ENCODE assay signal across 8 cellular contexts in the genomic region with DNA sequence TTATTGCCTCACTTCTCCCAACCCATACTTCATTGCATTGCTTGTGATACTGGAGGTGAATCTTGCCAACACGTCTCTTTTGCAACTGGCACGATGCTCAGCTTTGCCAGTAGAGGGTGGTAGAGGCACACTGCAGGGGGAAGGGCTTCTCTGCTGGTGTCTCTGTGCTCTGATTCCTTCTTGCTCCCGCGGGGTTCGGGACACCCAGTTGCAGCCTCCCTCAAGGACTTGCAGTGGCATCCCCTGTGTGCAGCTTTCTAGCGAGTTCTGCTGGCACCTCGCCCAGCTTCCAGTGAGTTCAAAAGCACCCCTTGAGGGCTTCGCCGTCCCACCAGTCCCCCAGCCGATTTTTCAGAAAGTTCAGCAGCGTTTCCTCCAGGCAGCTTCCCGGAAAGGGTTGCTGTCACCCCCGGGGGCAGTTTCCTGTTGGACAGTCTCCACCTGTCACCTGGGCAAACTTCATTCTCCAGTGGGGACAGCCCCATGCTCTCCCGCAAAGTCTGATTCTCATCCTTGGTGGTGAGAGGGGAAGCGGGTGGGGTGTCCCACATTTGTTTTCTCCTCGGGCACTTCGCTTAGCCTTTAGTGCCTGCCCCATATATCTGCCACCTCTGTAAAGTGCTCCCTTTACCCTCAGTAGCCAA. TPM values are rescaled to one million over a fixed set of nuclear protein-coding genes. Genes with fewer than 3 reads are reported as not detected.
DNase-seq lines count a peak whose midpoint lies in the region; ATAC-seq and TF ChIP-seq lines count a peak whose summit lies in the region.

No MANE protein-coding gene starts in this region.

- POLR2A ChIA-PET in CD4-positive, alpha-beta T cell (lab: Charles Lee), result interaction anchor here (1.2 to 2.2 kb wide), 5 partner anchors 20 to 659 kb away, joined by 3 to 17 read pairs (median 4); no protein-coding TSS in a partner anchor

- H3K27ac ChIP-seq in CD4-positive, alpha-beta T cell (ENCODE audit: low read depth, low read length), result no peak overlapping the region
- H3K27ac ChIP-seq in esophagus muscularis mucosa (replicated peaks in 1 of 4), result no peak overlapping the region

- H3K36me3 ChIP-seq in NT2/D1 (ENCODE audit: insufficient read depth, insufficient read length, low read length), result no peaks in the 10 kb centered on the region
- no peaks in the 10 kb centered on the region for H3K36me3 ChIP-seq in esophagus muscularis mucosa

- TF ChIP-seq CTCF in CD4-positive, alpha-beta T cell (IDR thresholded peaks at IDR 0.05), result peak; percentile 90
- TF ChIP-seq CTCF in esophagus muscularis mucosa (IDR thresholded peaks at IDR 0.05) (peak; percentile 65 to 77 (median 72)), nephron (IDR thresholded peaks at IDR 0.05; ENCODE audit: unreplicated experiment in 3 of 3) (peak; percentile 70 to 80 (median 78))

- H3K4me1 Mint-ChIP-seq in CD4-positive, alpha-beta T cell (ENCODE audit: low read depth), result peaks cover 24% of the 10 kb centered on the region
- H3K4me1 Mint-ChIP-seq in nephron, result no peaks in the 10 kb centered on the region
- peaks cover 20% of the 10 kb centered on the region for H3K4me1 Mint-ChIP-seq in stimulated activated naive CD8-positive, alpha-beta T cell treated with anti-CD3 and anti-CD28 coated beads, Interleukin-15, Interleukin-2, amounts not matched to agents 100 ng/mL and 50 ng/mL, for 24 hours (ENCODE audit: low read depth)

- no peak for TF ChIP-seq POLR2A in esophagus muscularis mucosa (IDR thresholded peaks at IDR 0.05; ENCODE audit: low read depth)

- H3K27me3 ChIP-seq in CD4-positive, alpha-beta T cell (ENCODE audit: control insufficient read depth, insufficient read depth, low read length), result peaks cover 11% of the 10 kb centered on the region
- H3K27me3 ChIP-seq in NT2/D1 (ENCODE audit: insufficient read depth, insufficient read length) (peaks cover 10% of the 10 kb centered on the region), esophagus muscularis mucosa (peaks cover 0 to 51% (median 2%) of the 10 kb centered on the region in 4 donors)

- CTCF ChIA-PET in CD4-positive, alpha-beta T cell (lab: Charles Lee), result interaction anchor here (0.7 to 2.9 kb wide), 10 partner anchors 10 to 409 kb away, joined by 3 to 14 read pairs (median 4); no protein-coding TSS in a partner anchor

- no peak for TF ChIP-seq EP300 in esophagus muscularis mucosa (IDR thresholded peaks at IDR 0.05)

- H3K4me3 ChIP-seq in NT2/D1 (ENCODE audit: insufficient read length, low read depth) (no peak overlapping the region), esophagus muscularis mucosa (peak overlapping the region in 2 of 4 donors; percentile 22 to 25)

- H3K27ac Mint-ChIP-seq in CD4-positive, alpha-beta T cell, result peak overlapping the region; percentile 61
- H3K27ac Mint-ChIP-seq in nephron, result no peak overlapping the region
- H3K27ac Mint-ChIP-seq in stimulated activated naive CD8-positive, alpha-beta T cell treated with anti-CD3 and anti-CD28 coated beads, Interleukin-15, Interleukin-2, amounts not matched to agents 100 ng/mL and 50 ng/mL, for 24 hours, result peak overlapping the region; percentile 45

- H3K9ac ChIP-seq in NT2/D1 (ENCODE audit: insufficient read length, low read depth), result no peak overlapping the region

- intact Hi-C loops in CD4-positive, alpha-beta T cell (cut with DNase I, micrococcal nuclease), result loop anchor here (1.0 to 10.0 kb wide), 10 partner anchors 124 to 1802 kb away; no protein-coding TSS in a partner anchor
- intact Hi-C loops in esophagus muscularis mucosa (cut with DNase I), result no loop called here

- no peaks in the 10 kb centered on the region for H3K36me3 Mint-ChIP-seq in CD4-positive, alpha-beta T cell (ENCODE audit: low read depth)
- no peaks in the 10 kb centered on the region for H3K36me3 Mint-ChIP-seq in nephron (ENCODE audit: low read depth)
- no peaks in the 10 kb centered on the region for H3K36me3 Mint-ChIP-seq in stimulated activated naive CD8-positive, alpha-beta T cell treated with anti-CD3 and anti-CD28 coated beads, Interleukin-15, Interleukin-2, amounts not matched to agents 100 ng/mL and 50 ng/mL, for 24 hours (ENCODE audit: low read depth)

- WGBS in esophagus muscularis mucosa, result 20% methylated on average over 10 of the region's 17 CpGs

- no peaks in the 10 kb centered on the region for H3K9me3 ChIP-seq in CD4-positive, alpha-beta T cell (ENCODE audit: control insufficient read depth, low read length)
- no peaks in the 10 kb centered on the region for H3K9me3 ChIP-seq in NT2/D1 (ENCODE audit: insufficient read depth, low read length)
- no peaks in the 10 kb centered on the region for H3K9me3 ChIP-seq in esophagus muscularis mucosa

- ATAC-seq in CD4-positive, alpha-beta T cell (ENCODE audit: poor library complexity), result peak; percentile 90
- peak; percentile 67 for ATAC-seq in GM19438 (IDR thresholded peaks at IDR 0.05; ENCODE audit: low read depth, unreplicated experiment)

- H3K27me3 Mint-ChIP-seq in CD4-positive, alpha-beta T cell, result peaks cover 15% of the 10 kb centered on the region
- H3K27me3 Mint-ChIP-seq in nephron (ENCODE audit: low read depth), result peaks cover 56% of the 10 kb centered on the region
- H3K27me3 Mint-ChIP-seq in stimulated activated naive CD8-positive, alpha-beta T cell treated with anti-CD3 and anti-CD28 coated beads, Interleukin-15, Interleukin-2, amounts not matched to agents 100 ng/mL and 50 ng/mL, for 24 hours, result peaks cover 7% of the 10 kb centered on the region

- no peaks in the 10 kb centered on the region for H3K4me1 ChIP-seq in NT2/D1 (ENCODE audit: insufficient read depth, insufficient read length)
- H3K4me1 ChIP-seq in esophagus muscularis mucosa, result peaks cover 0 to 7% (median 3%) of the 10 kb centered on the region in 4 donors

- no peaks in the 10 kb centered on the region for H3K9me3 Mint-ChIP-seq in CD4-positive, alpha-beta T cell
- H3K9me3 Mint-ChIP-seq in nephron, result no peaks in the 10 kb centered on the region
- no peaks in the 10 kb centered on the region for H3K9me3 Mint-ChIP-seq in stimulated activated naive CD8-positive, alpha-beta T cell treated with anti-CD3 and anti-CD28 coated beads, Interleukin-15, Interleukin-2, amounts not matched to agents 100 ng/mL and 50 ng/mL, for 24 hours

- DNase-seq in CD4-positive, alpha-beta T cell, result peak; percentile 50 to 69 (median 60)
- peak; percentile 73 for DNase-seq in HT-29 (ENCODE audit: low spot score)
- DNase-seq in NT2/D1 (ENCODE audit: low read depth, low spot score), result peak; percentile 68
- peak; percentile 57 for DNase-seq in activated CD8-positive, alpha-beta memory T cell treated with anti-CD3 and anti-CD28 coated beads, Interleukin-2, amount 50 U/mL, for 4 hours
- DNase-seq in esophagus muscularis mucosa (ENCODE audit: extremely low spot score), result peak; percentile 92

- H3K4me3 Mint-ChIP-seq in CD4-positive, alpha-beta T cell, result peak overlapping the region; percentile 86
- peak overlapping the region in 2 of 3 experiments; percentile 53 to 68 for H3K4me3 Mint-ChIP-seq in nephron
- peak overlapping the region; percentile 73 for H3K4me3 Mint-ChIP-seq in stimulated activated naive CD8-positive, alpha-beta T cell treated with anti-CD3 and anti-CD28 coated beads, Interleukin-15, Interleukin-2, amounts not matched to agents 100 ng/mL and 50 ng/mL, for 24 hours

RNA-seq across cellular contexts. Expression of a gene that starts 35.4 kb away (rescaled TPM):
- total RNA-seq in CD4-positive, alpha-beta T cell, result not detected
- total RNA-seq in HT-29 (2014; rRNA removed; shearing (Covaris generic)), result not detected in 2 replicates
- total RNA-seq in esophagus muscularis mucosa, result under 1 TPM in 3 of 4 donors, not detected in 1; 0.11 to 0.17 (median 0.13) TPM

RNA-seq across cellular contexts. Expression of a gene that starts 59.2 kb away (rescaled TPM):
- under 1 TPM in 1 of 2 experiments, not detected in 1; 0.22 TPM for total RNA-seq in CD4-positive, alpha-beta T cell
- not detected in 2 replicates for total RNA-seq in HT-29 (2014; rRNA removed; shearing (Covaris generic))
- total RNA-seq in esophagus muscularis mucosa, result 10 to 100 TPM in 2 of 4 donors, 1 to 10 TPM in 2; 7.3 to 19.8 (median 12.9) TPM

Comparison
In these comparisons a context has a peak if more than half of its experiments do, and no peak if none do; other contexts are left out.
1. H3K27ac Mint-ChIP-seq: peak in CD4-positive, alpha-beta T cell (single experiment) and stimulated activated naive CD8-positive, alpha-beta T cell treated with anti-CD3 and anti-CD28 coated beads, Interleukin-15, Interleukin-2, amounts not matched to agents 100 ng/mL and 50 ng/mL, for 24 hours (single experiment); none in nephron (0 of 3).
2. Peak in every context shown above with its lines, with median percentiles within 50 percentile points of each other: DNase-seq, H3K4me3 Mint-ChIP-seq and CTCF ChIP-seq.